Comparison of ENCODE assay signal across 11 cellular contexts in the genomic region with DNA sequence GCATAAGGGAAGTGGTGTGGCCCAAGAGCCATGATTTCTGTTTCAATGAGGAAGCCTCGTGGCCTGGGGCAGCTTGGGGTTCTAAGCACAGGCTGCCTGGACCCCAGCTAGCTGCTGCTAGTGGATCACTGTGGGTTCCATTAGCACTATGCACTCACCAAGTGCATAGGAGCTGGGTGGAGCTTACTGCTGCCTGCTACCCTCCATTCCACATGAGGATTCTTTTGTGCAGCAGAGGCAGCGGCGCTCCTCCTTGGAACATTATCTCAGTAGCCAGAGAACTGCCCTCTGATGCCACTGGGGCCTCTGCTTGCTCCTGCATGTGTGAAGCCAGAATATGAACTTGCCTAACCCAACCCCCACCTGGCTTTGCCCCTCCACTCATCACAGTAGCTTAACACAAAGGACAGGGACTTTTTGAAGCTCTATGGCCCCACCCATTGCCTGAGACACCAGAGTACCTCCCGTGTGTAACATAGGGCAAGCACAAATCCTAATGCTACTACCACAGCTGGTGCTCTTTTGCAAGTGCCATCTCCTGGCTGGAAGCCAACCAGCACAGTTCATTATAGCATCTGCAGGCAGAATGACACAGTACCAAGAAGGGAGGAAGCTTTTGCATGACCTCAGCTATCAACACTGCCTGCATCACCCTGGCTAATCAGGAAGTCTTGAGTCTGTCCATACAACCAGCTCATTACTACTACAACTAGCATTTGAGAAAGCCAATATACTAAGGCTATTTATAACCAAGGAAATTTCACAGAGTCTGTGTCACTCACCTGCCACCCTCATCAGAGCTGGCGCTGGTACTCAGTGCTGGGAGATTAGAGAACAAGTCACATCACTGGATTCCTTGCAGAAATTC.
DNase-seq lines count a peak whose midpoint lies in the region; ATAC-seq and TF ChIP-seq lines count a peak whose summit lies in the region.
"Had no signal": no experiment of that assay in that cellular context is flagged by ENCODE, and none has a peak within 500 bp of the region (broad histone marks: within the 10 kb centered on the region; RNA-seq: fewer than 3 reads in every experiment).

No MANE protein-coding gene starts in this region.

- H3K9me3 ChIP-seq in spleen = no peaks in the 10 kb centered on the region
- H3K9me3 ChIP-seq: A549 had no signal

- H3K4me3 ChIP-seq in choroid plexus epithelial cell (ENCODE audit: low read depth, low read length) (no peak overlapping the region), spleen (no peak overlapping the region)
- H3K4me3 ChIP-seq: A549 had no signal

- H3K9me3 Mint-ChIP-seq in progenitor cell of endocrine pancreas (ENCODE audit: low read depth) = no peaks in the 10 kb centered on the region

- peak; percentile 27 for DNase-seq in NCI-H1436 (lab: John Stamatoyannopoulos, UW)
- no peak for DNase-seq in NCI-H1436 treated with DMSO at 0.1 percent for 48 hours (lab: John Stamatoyannopoulos, UW)
- peak; percentile 51 for DNase-seq in NCI-H2029 (lab: John Stamatoyannopoulos, UW)
- peak; percentile 18 for DNase-seq in choroid plexus epithelial cell (ENCODE audit: low read depth)
- DNase-seq in spleen = peak; percentile 59
- no peak for DNase-seq in RWPE1 (ENCODE audit: low spot score)
- no peak for DNase-seq in progenitor cell of endocrine pancreas (ENCODE audit: low spot score, unreplicated experiment)

- H3K4me3 Mint-ChIP-seq in progenitor cell of endocrine pancreas (ENCODE audit: low read depth) = no peak overlapping the region
- H3K4me3 Mint-ChIP-seq: IgD-negative memory B cell had no signal

- H3K27ac Mint-ChIP-seq in progenitor cell of endocrine pancreas = no peak overlapping the region

- CTCF ChIA-PET in RWPE1 (lab: Yijun Ruan, JAX) = no interaction called here

- no peak overlapping the region for H3K27ac ChIP-seq in spleen
- H3K27ac ChIP-seq in RWPE1 = no peak overlapping the region
- H3K27ac ChIP-seq: A549 had no signal

- POLR2A ChIA-PET in RWPE1 (lab: Yijun Ruan, JAX; ENCODE audit: low non-redundant PET) = no interaction called here

- no peaks in the 10 kb centered on the region for H3K27me3 ChIP-seq in spleen (replicated peaks in 1 of 7)

- peaks cover 8% of the 10 kb centered on the region for H3K27me3 Mint-ChIP-seq in progenitor cell of endocrine pancreas
- H3K27me3 Mint-ChIP-seq: IgD-negative memory B cell had no signal

- no peak for ATAC-seq in GM19395 (IDR thresholded peaks at IDR 0.05; ENCODE audit: unreplicated experiment)
- ATAC-seq: activated CD4-positive, CD25-positive, alpha-beta regulatory T cell treated with anti-CD3 and anti-CD28 coated beads, Interleukin-2, amount 50 U/mL, for 24 hours had no signal

- no peaks in the 10 kb centered on the region for H3K36me3 ChIP-seq in spleen

- 36 to 72% (median 63%) methylated on average over 3 to 5 of the region's 5 CpGs for WGBS in spleen, 5 donors

- no peak for TF ChIP-seq CTCF in choroid plexus epithelial cell (conservative IDR thresholded peaks at IDR 0.05; ENCODE audit: low read depth, low read length)
- TF ChIP-seq CTCF in spleen (IDR thresholded peaks at IDR 0.05 in 8 of 11, conservative IDR thresholded peaks at IDR 0.05 in 3 of 11) = no peak
- TF ChIP-seq CTCF in RWPE1 (conservative IDR thresholded peaks at IDR 0.05; ENCODE audit: low read depth) = no peak
- no peak for TF ChIP-seq CTCF in progenitor cell of endocrine pancreas (IDR thresholded peaks at IDR 0.05; ENCODE audit: unreplicated experiment)

- H3K4me1 ChIP-seq in spleen = no peaks in the 10 kb centered on the region
- H3K4me1 ChIP-seq: A549 had no signal

- H3K36me3 Mint-ChIP-seq in progenitor cell of endocrine pancreas (ENCODE audit: insufficient read depth) = no peaks in the 10 kb centered on the region
- H3K36me3 Mint-ChIP-seq: IgD-negative memory B cell had no signal

- peaks cover 13% of the 10 kb centered on the region for H3K4me1 Mint-ChIP-seq in progenitor cell of endocrine pancreas (ENCODE audit: low read depth)
- H3K4me1 Mint-ChIP-seq: IgD-negative memory B cell had no signal

- no peak for TF ChIP-seq POLR2A in spleen (IDR thresholded peaks at IDR 0.05)

- intact Hi-C loops in spleen (cut with DNase I; ENCODE audit: low total_unique reads) = no loop called here

Comparison
In these comparisons a context has a peak if more than half of its experiments do, and no peak if none do; other contexts are left out.
1. DNase-seq: peak in NCI-H1436 (single experiment), NCI-H2029 (single experiment), choroid plexus epithelial cell (single experiment) and spleen (single experiment); none in NCI-H1436 treated with DMSO at 0.1 percent for 48 hours (single experiment), RWPE1 (single experiment) and progenitor cell of endocrine pancreas (single experiment).